8 cellular contexts compared by ENCODE assay signal in the genomic region with DNA sequence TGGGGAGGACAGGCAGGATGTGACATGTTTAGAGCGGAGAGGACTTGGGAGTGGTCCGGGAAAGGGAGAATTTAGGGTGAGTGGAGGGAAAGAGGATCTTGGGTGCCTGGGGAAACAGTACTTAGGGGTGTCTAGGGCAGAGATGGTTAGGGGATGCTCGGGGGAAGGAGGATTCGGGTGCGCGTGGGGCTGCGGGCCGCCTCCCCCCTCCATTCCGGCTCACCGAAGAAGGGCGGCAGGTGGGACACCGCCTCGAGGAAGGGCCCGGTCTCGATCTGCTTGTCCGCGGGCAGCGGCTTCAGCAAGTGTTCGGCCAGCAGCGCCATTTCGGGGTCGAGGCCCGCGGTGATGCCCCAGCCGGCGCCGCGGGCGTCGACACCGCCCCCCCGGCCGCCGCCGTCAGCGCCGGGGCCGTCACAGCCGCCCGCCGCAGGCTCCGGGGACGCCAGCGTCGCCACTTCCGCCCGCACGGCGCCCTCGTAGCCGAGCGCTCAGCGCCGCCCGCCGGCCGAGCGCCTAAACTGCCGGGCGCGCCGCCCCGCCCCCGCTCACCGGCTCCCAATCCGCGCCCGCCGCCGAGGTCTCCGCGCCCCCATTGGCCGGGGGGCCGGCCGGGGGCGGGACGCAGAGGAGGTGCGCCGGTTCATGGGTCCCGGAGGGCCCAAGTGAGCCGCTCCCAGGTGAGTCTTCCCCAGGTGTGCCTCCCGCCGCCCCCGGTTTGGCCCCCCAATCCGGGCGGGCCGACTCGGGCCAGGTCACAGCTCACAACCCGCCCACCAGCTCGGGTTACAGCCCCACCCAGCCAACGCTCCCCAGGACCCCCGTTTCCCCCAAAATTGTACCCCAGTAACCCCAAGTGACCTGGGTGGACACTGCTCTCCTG. TPM values are rescaled to one million over a fixed set of nuclear protein-coding genes. Genes with fewer than 3 reads are reported as not detected.
DNase-seq lines count a peak whose midpoint lies in the region; ATAC-seq and TF ChIP-seq lines count a peak whose summit lies in the region.

A gene with protein sequence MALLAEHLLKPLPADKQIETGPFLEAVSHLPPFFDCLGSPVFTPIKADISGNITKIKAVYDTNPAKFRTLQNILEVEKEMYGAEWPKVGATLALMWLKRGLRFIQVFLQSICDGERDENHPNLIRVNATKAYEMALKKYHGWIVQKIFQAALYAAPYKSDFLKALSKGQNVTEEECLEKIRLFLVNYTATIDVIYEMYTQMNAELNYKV (minus strand): TSS at position 493 of the 883 bp plus-strand sequence. CDS start 167 bp downstream, at position 326.

- peak within 1 kb of the TSS; percentile 86 for H3K4me3 ChIP-seq in AG09309 (ENCODE audit: control insufficient read depth, low read depth, low read length)
- peak within 1 kb of the TSS; percentile 68 for H3K4me3 ChIP-seq in colonic mucosa

- peak; percentile 67 for TF ChIP-seq POLR2A in GM18951 (IDR thresholded peaks at IDR 0.05; ENCODE audit: extremely low read depth, insufficient read depth, insufficient read length)

- no peaks in the 10 kb centered on the region for H3K36me3 ChIP-seq in colonic mucosa

- DNase-seq in AG09309 (ENCODE audit: low read depth) = no peak
- DNase-seq in NCI-H446 (lab: John Stamatoyannopoulos, UW) = peak; percentile 47 to 91
- DNase-seq in activated CD4-positive, alpha-beta T cell treated with anti-CD3 and anti-CD28 coated beads for 4 hours = peak; percentile 85 to 89
- DNase-seq in colonic mucosa = peak; percentile 84
- DNase-seq in left colon = peak; percentile 81 to 88
- DNase-seq in stimulated activated CD4-positive, alpha-beta T cell treated with anti-CD3 and anti-CD28 coated beads, Interleukin-1b, Interleukin-23, amount 100 ng/mL, for 48 hours = peak; percentile 85

- peaks cover 5% of the 10 kb centered on the region for H3K4me1 ChIP-seq in colonic mucosa

- H3K27me3 ChIP-seq in colonic mucosa = no peaks in the 10 kb centered on the region

- ATAC-seq in HG03175 (IDR thresholded peaks at IDR 0.05; ENCODE audit: unreplicated experiment) = peak; percentile 92
- ATAC-seq in left colon = peak; percentile 84

- peak within 1 kb of the TSS; percentile 85 to 88 for H3K9ac ChIP-seq in colonic mucosa (ENCODE audit: low read depth in 2 of 2, low read length in 2 of 2)

- intact Hi-C loops in colonic mucosa (cut with DNase I) = loop anchor here (5.0 kb wide), 1 partner anchor 73 kb away; no protein-coding TSS in a partner anchor
- intact Hi-C loops in left colon (cut with DNase I, micrococcal nuclease) = no loop called here

- in situ Hi-C loops in GM18951 (cut with MboI; ENCODE audit: low sequenced_read_pairs, unreplicated experiment) = no loop called here

- peak within 1 kb of the TSS; percentile 26 for H3K27ac ChIP-seq in colonic mucosa

- peak; percentile 18 for TF ChIP-seq CTCF in AG09309 (IDR thresholded peaks at IDR 0.05; ENCODE audit: control insufficient read depth, insufficient read depth, low read depth, low read length, missing control alignments)
- peak; percentile 17 for TF ChIP-seq CTCF in colonic mucosa (IDR thresholded peaks at IDR 0.05)

- H3K9me3 ChIP-seq in colonic mucosa = no peaks in the 10 kb centered on the region

RNA-seq across cellular contexts. Expression of the gene that starts here (rescaled TPM):
- total RNA-seq in colonic mucosa (10 to 100 TPM; 72.0 to 76.3 TPM), left colon (100 to 1,000 TPM in 1 of 2 donors, 10 to 100 TPM in 1; 95.0 to 128 TPM)
